11 cellular contexts compared by ENCODE assay signal in genomic region chr4:98289375-98289774, GRCh38. TPM values are rescaled to one million over a fixed set of nuclear protein-coding genes. Genes with fewer than 3 reads are reported as not detected.
DNase-seq lines count a peak whose midpoint lies in the region; ATAC-seq and TF ChIP-seq lines count a peak whose summit lies in the region.
"Had no signal": no experiment of that assay in that cellular context is flagged by ENCODE, and none has a peak within 500 bp of the region (broad histone marks: within the 10 kb centered on the region; RNA-seq: fewer than 3 reads in every experiment).

No MANE protein-coding gene starts in this region.

- 56 to 64% methylated on average over 1 of the region's 1 CpG for WGBS in sigmoid colon, 2 donors

- no peaks in the 10 kb centered on the region for H3K9me3 ChIP-seq in OCI-LY1 (ENCODE audit: low read length)
- H3K9me3 ChIP-seq in sigmoid colon = no peaks in the 10 kb centered on the region
- H3K9me3 ChIP-seq in HAP-1 = no peaks in the 10 kb centered on the region

- peak overlapping the region; percentile 22; the same call in 1 of the 2 replicates for H3K4me2 ChIP-seq in OCI-LY1 (ENCODE audit: low read length)

- H3K9me2 ChIP-seq in OCI-LY1 (ENCODE audit: low read depth, low read length) = no peaks in the 10 kb centered on the region

- H3K4me3 ChIP-seq in OCI-LY1 (ENCODE audit: low read depth, low read length, poor library complexity, severe bottlenecking) (no peak overlapping the region), sigmoid colon (no peak overlapping the region), HAP-1 (no peak overlapping the region)
- H3K4me3 ChIP-seq: lung had no signal

- H2AFZ ChIP-seq in OCI-LY1 (ENCODE audit: low read length) = no peak overlapping the region

- H3K4me1 Mint-ChIP-seq in T-helper 1 cell treated with Interleukin-12 subunit alpha and Interleukin-12 subunit beta and Interleukin-4 antibody, amounts not matched to agents 30 μg/mL and 1 μg/mL, for 36 hours (ENCODE audit: low read depth) = peaks cover 30% of the 10 kb centered on the region
- peaks cover 40% of the 10 kb centered on the region for H3K4me1 Mint-ChIP-seq in osteocyte (ENCODE audit: unreplicated experiment)

- H3K4me3 Mint-ChIP-seq in T-helper 1 cell treated with Interleukin-12 subunit alpha and Interleukin-12 subunit beta and Interleukin-4 antibody, amounts not matched to agents 30 μg/mL and 1 μg/mL, for 36 hours = peak overlapping the region; percentile 55
- no peak overlapping the region for H3K4me3 Mint-ChIP-seq in osteocyte (ENCODE audit: unreplicated experiment)

- peak overlapping the region; percentile 50 for H3K27ac Mint-ChIP-seq in T-helper 1 cell treated with Interleukin-12 subunit alpha and Interleukin-12 subunit beta and Interleukin-4 antibody, amounts not matched to agents 30 μg/mL and 1 μg/mL, for 36 hours
- H3K27ac Mint-ChIP-seq in osteocyte (ENCODE audit: unreplicated experiment) = peak overlapping the region; percentile 87

- no peak for TF ChIP-seq POLR2A in sigmoid colon (IDR thresholded peaks at IDR 0.05)

- no peak overlapping the region for H3K9ac ChIP-seq in OCI-LY1 (ENCODE audit: low read length)

- H3K27me3 ChIP-seq in OCI-LY1 (ENCODE audit: insufficient read depth, low read length) = no peaks in the 10 kb centered on the region
- H3K27me3 ChIP-seq in sigmoid colon = no peaks in the 10 kb centered on the region
- no peaks in the 10 kb centered on the region for H3K27me3 ChIP-seq in HAP-1 (ENCODE audit: low read depth)

- H3K27ac ChIP-seq in OCI-LY1 (ENCODE audit: low read depth, low read length, poor library complexity, severe bottlenecking) = peak overlapping the region; percentile 58
- no peak overlapping the region for H3K27ac ChIP-seq in sigmoid colon
- H3K27ac ChIP-seq: 22Rv1 had no signal

- peak; percentile 62 for ATAC-seq in HG02840 (IDR thresholded peaks at IDR 0.05; ENCODE audit: low FRiP score, unreplicated experiment)

- H3K36me3 ChIP-seq in OCI-LY1 (ENCODE audit: insufficient read depth, low read length) (peaks cover 9% of the 10 kb centered on the region; the same call in 1 of the 2 replicates), sigmoid colon (no peaks in the 10 kb centered on the region), HAP-1 (replicated peaks) (no peaks in the 10 kb centered on the region)

- intact Hi-C loops in sigmoid colon (cut with DNase I) = no loop called here

- no peaks in the 10 kb centered on the region for H3K9me3 Mint-ChIP-seq in T-helper 1 cell treated with Interleukin-12 subunit alpha and Interleukin-12 subunit beta and Interleukin-4 antibody, amounts not matched to agents 30 μg/mL and 1 μg/mL, for 36 hours
- no peaks in the 10 kb centered on the region for H3K9me3 Mint-ChIP-seq in osteocyte (ENCODE audit: unreplicated experiment)

- no peaks in the 10 kb centered on the region for H3F3A ChIP-seq in OCI-LY1 (ENCODE audit: insufficient read depth, low read length)

- no peaks in the 10 kb centered on the region for H4K20me1 ChIP-seq in OCI-LY1 (ENCODE audit: insufficient read depth, low read length)

- no peak for DNase-seq in T-helper 1 cell
- DNase-seq in osteocyte (ENCODE audit: extremely low spot score, unreplicated experiment) = no peak
- DNase-seq in sigmoid colon = no peak
- DNase-seq in HAP-1 (ENCODE audit: low spot score in 2 of 2) = no peak
- no peak for DNase-seq in MV-4-11 (lab: John Stamatoyannopoulos, UW)
- DNase-seq: NCI-H2107 had no signal

- peaks cover 23% of the 10 kb centered on the region for H3K4me1 ChIP-seq in OCI-LY1 (ENCODE audit: insufficient read depth, low read length, severe bottlenecking)
- H3K4me1 ChIP-seq in sigmoid colon = peaks cover 0 to 42% (median 26%) of the 10 kb centered on the region in 4 donors
- H3K4me1 ChIP-seq in HAP-1 = no peaks in the 10 kb centered on the region; the same call in 1 of the 2 replicates

- no peak for TF ChIP-seq CTCF in OCI-LY1 (IDR thresholded peaks at IDR 0.05; ENCODE audit: low read length)
- no peak for TF ChIP-seq CTCF in osteocyte (IDR thresholded peaks at IDR 0.05)
- TF ChIP-seq CTCF in sigmoid colon (IDR thresholded peaks at IDR 0.05) = no peak

- H3K27me3 Mint-ChIP-seq in T-helper 1 cell treated with Interleukin-12 subunit alpha and Interleukin-12 subunit beta and Interleukin-4 antibody, amounts not matched to agents 30 μg/mL and 1 μg/mL, for 36 hours (ENCODE audit: low read depth) = no peaks in the 10 kb centered on the region
- H3K27me3 Mint-ChIP-seq in osteocyte (ENCODE audit: unreplicated experiment) = no peaks in the 10 kb centered on the region

- peaks cover 46% of the 10 kb centered on the region for H3K79me2 ChIP-seq in OCI-LY1 (ENCODE audit: insufficient read depth, low read length)

- in situ Hi-C loops in HAP-1 (cut with MboI; ENCODE audit: low sequenced_read_pairs) = no loop called here

- no peak for TF ChIP-seq EP300 in sigmoid colon (IDR thresholded peaks at IDR 0.05)

- H3K36me3 Mint-ChIP-seq in T-helper 1 cell treated with Interleukin-12 subunit alpha and Interleukin-12 subunit beta and Interleukin-4 antibody, amounts not matched to agents 30 μg/mL and 1 μg/mL, for 36 hours (ENCODE audit: low read depth) = peaks cover 10% of the 10 kb centered on the region
- peaks cover 9% of the 10 kb centered on the region for H3K36me3 Mint-ChIP-seq in osteocyte (ENCODE audit: unreplicated experiment)

RNA-seq across cellular contexts. Expression of gene RAP1GDS1, which starts 28.2 kb away (rescaled TPM):
- total RNA-seq in osteocyte (42.5 and 47.6 TPM in 2 replicates), sigmoid colon (10 to 100 TPM; 31.8 to 34.9 (median 32.8) TPM)
- 10 to 100 TPM; 10.2 to 24.2 (median 18.5) TPM for polyA plus RNA-seq in sigmoid colon
